ENCODE assay signal across 1 cellular context in genomic region chr5:116084891-116085715, GRCh38.
TF ChIP-seq lines count a peak whose summit lies in the region.

COMMD10 (plus strand) TSS chr5:116085025.

TF ChIP-seq in K562, 482 proteins besides CTCF, POLR2A, EP300 and RAD21 (continued from another document and continues in another):
- TF ChIP-seq MGA (IDR thresholded peaks at IDR 0.05) (peak; percentile 82), ZHX1 (conservative IDR thresholded peaks at IDR 0.05; ENCODE audit: low read length) (no peak), KDM5B (IDR thresholded peaks at IDR 0.05; ENCODE audit: insufficient replicate concordance, low read depth, low read length) (peak; percentile 93), DDX20 (tag; IDR thresholded peaks at IDR 0.05; ENCODE audit: low read depth) (no peak), ZBTB12 (CRISPR knock-in tag; IDR thresholded peaks at IDR 0.05) (no peak; the same call in 1 of the 2 replicates), NFYB (IDR thresholded peaks at IDR 0.05; ENCODE audit: extremely low read depth, insufficient read length) (no peak), SPI1 (IDR thresholded peaks at IDR 0.05; ENCODE audit: borderline replicate concordance, low read depth, low read length) (no peak), RBFOX2 (IDR thresholded peaks at IDR 0.05; ENCODE audit: low read depth, low read length) (peak; percentile 94), ARNT (IDR thresholded peaks at IDR 0.05) (no peak), MCM2 (IDR thresholded peaks at IDR 0.05; ENCODE audit: low read depth) (no peak), SOX6 (IDR thresholded peaks at IDR 0.05) (no peak), MAFF (IDR thresholded peaks at IDR 0.05; ENCODE audit: low read length) (no peak), TAF7 (tag; IDR thresholded peaks at IDR 0.05) (peak; percentile 57; the same call in 1 of the 2 replicates), CXXC5 (CRISPR knock-in tag; IDR thresholded peaks at IDR 0.05) (peak; percentile 73; the same call in 1 of the 2 replicates), ZNF232 (CRISPR knock-in tag; IDR thresholded peaks at IDR 0.05) (peak; percentile 62; the same call in 1 of the 2 replicates), ZNF431 (CRISPR knock-in tag; IDR thresholded peaks at IDR 0.05) (no peak), RNF219 (CRISPR knock-in tag; IDR thresholded peaks at IDR 0.05) (no peak), E2F6 (IDR thresholded peaks at IDR 0.05; ENCODE audit: borderline replicate concordance in 1 of 2, extremely low read depth in 1 of 2, insufficient read depth in 1 of 2, insufficient read length in 1 of 2, low read depth in 1 of 2, low read length in 1 of 2, poor library complexity in 1 of 2, severe bottlenecking in 1 of 2) (peak; percentile 88 to 90), RBM17 (IDR thresholded peaks at IDR 0.05; ENCODE audit: borderline replicate concordance, low read depth, low read length) (no peak), ZFPM2 (CRISPR knock-in tag; IDR thresholded peaks at IDR 0.05) (no peak), EP400 (IDR thresholded peaks at IDR 0.05) (peak; percentile 91), GTF2E2 (tag; IDR thresholded peaks at IDR 0.05) (peak; percentile 78), ELF2 (CRISPR knock-in tag; IDR thresholded peaks at IDR 0.05) (no peak), CBFA2T3 (IDR thresholded peaks at IDR 0.05) (peak; percentile 39; the same call in 1 of the 2 replicates), SRSF7 (optimal IDR thresholded peaks at IDR 0.05; ENCODE audit: low read depth, low read length) (no peak), ETS1 (conservative IDR thresholded peaks at IDR 0.05; ENCODE audit: control insufficient read depth, low read depth, low read length) (peak; percentile 53), MTA3 (IDR thresholded peaks at IDR 0.05; ENCODE audit: borderline replicate concordance) (peak; percentile 88; the same call in 1 of the 2 replicates), SAFB (IDR thresholded peaks at IDR 0.05; ENCODE audit: borderline replicate concordance, low read depth, low read length) (peak; percentile 69; the same call in 1 of the 2 replicates), PYGO2 (tag; IDR thresholded peaks at IDR 0.05) (no peak), ZNF609 (CRISPR knock-in tag; IDR thresholded peaks at IDR 0.05; ENCODE audit: borderline replicate concordance) (no peak), CEBPG (CRISPR knock-in tag; IDR thresholded peaks at IDR 0.05) (no peak), CEBPG (tag; conservative IDR thresholded peaks at IDR 0.05 in 1 of 2, IDR thresholded peaks at IDR 0.05 in 1 of 2) (no peak), GABPB2 (CRISPR knock-in tag; conservative IDR thresholded peaks at IDR 0.05) (no peak), FIP1L1 (IDR thresholded peaks at IDR 0.05; ENCODE audit: low read depth, low read length, poor library complexity, severe bottlenecking) (peak; percentile 71)
